In the genomic region with DNA sequence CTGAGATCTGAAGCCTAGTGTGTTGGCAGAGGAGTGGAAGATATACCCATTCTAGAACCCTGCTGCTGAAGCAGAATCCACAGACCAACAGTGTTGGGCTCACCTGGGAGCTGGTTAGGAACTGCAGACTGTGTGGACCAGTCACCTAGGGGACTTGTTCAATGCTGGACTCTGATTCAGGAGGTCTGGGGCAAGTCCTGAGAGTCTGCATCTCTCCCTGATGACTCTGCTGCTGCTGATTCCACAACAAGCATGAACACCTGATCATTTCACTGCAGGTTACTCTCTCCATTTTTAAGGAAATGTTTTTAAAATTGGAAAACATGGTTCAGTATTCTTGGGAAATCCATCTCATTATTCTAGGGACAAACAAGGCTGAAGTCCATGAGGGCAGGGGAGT, we compare ENCODE assay signal across 23 cellular contexts.
"Had no signal": no experiment of that assay in that cellular context is flagged by ENCODE, and none has a peak within 500 bp of the region (broad histone marks: within the 10 kb centered on the region; RNA-seq: fewer than 3 reads in every experiment).

No MANE protein-coding gene starts in this region.

- H3K27me3 ChIP-seq: ascending aorta had no signal

- H3K36me3 ChIP-seq: ascending aorta had no signal

- H3K4me3 ChIP-seq: ascending aorta had no signal

- H3K27ac Mint-ChIP-seq: activated CD4-positive, alpha-beta T cell treated with anti-CD3 and anti-CD28 coated beads, Interleukin-2, amount 10 ng/mL, durations not matched to agents 24 days and 14 days; activated CD8-positive, alpha-beta T cell treated with anti-CD3 and anti-CD28 coated beads for 36 hours; activated naive CD4-positive, alpha-beta T cell treated with anti-CD3 and anti-CD28 coated beads, Interleukin-2, amount 50 U/mL, for 24 hours; activated naive CD8-positive, alpha-beta T cell treated with anti-CD3 and anti-CD28 coated beads, Interleukin-2, amount 10 ng/mL, durations not matched to agents 7 days and 5 days; activated T-cell treated with anti-CD3 and anti-CD28 coated beads, Interleukin-2, amount 50 U/mL, for 24 hours; activated T-helper 2 cell treated with anti-CD3 and anti-CD28 coated beads, Interferon-gamma antibody, Interleukin-2, Interleukin-4, amounts not matched to agents 10 μg/mL and 5 μg/mL and 100 μg/mL, durations not matched to agents 14 hours and 24 hours and 36 hours had no signal

- H3K9me3 ChIP-seq: ascending aorta had no signal

- H3K4me1 Mint-ChIP-seq: activated CD4-positive, alpha-beta T cell treated with anti-CD3 and anti-CD28 coated beads, Interleukin-2, amount 10 ng/mL, durations not matched to agents 24 days and 14 days; activated naive CD4-positive, alpha-beta T cell treated with anti-CD3 and anti-CD28 coated beads, Interleukin-2, amount 50 U/mL, for 24 hours; activated naive CD8-positive, alpha-beta T cell treated with anti-CD3 and anti-CD28 coated beads, Interleukin-2, amount 10 ng/mL, durations not matched to agents 7 days and 5 days had no signal

- H3K4me1 ChIP-seq: ascending aorta had no signal

- DNase-seq: activated CD4-positive, alpha-beta T cell treated with anti-CD3 and anti-CD28 coated beads, Interleukin-2, amount 10 ng/mL, durations not matched to agents 24 days and 14 days; activated CD4-positive, alpha-beta T cell treated with anti-CD3 and anti-CD28 coated beads, Interleukin-2, amount 50 U/mL, for 4 hours; activated CD8-positive, alpha-beta T cell treated with anti-CD3 and anti-CD28 coated beads for 36 hours; activated gamma-delta T cell; activated naive CD4-positive, alpha-beta T cell treated with Interleukin-2 at 50 U/mL for 16 hours; activated naive CD8-positive, alpha-beta T cell treated with anti-CD3 and anti-CD28 coated beads, Interleukin-2, amount 10 ng/mL, durations not matched to agents 7 days and 5 days; activated T-cell treated with anti-CD3 and anti-CD28 coated beads, Interleukin-2, amount 50 U/mL, for 24 hours; amygdala; caudate nucleus; Kasumi-1; KG1; MM.1S; NCI-H1092 treated with DMSO at 0.1 percent for 48 hours; NCI-H1417; NCI-H187 treated with DMSO at 0.1 percent for 48 hours; NCI-H2227 treated with DMSO at 0.1 percent for 48 hours; NCI-H526 treated with DMSO at 0.1 percent for 48 hours; NCI-H774; Right ventricle myocardium superior; T1000 had no signal

- H3K9me3 Mint-ChIP-seq: activated CD8-positive, alpha-beta T cell treated with anti-CD3 and anti-CD28 coated beads for 36 hours; activated naive CD4-positive, alpha-beta T cell treated with anti-CD3 and anti-CD28 coated beads, Interleukin-2, amount 50 U/mL, for 24 hours; activated naive CD8-positive, alpha-beta T cell treated with anti-CD3 and anti-CD28 coated beads, Interleukin-2, amount 10 ng/mL, durations not matched to agents 7 days and 5 days; activated T-cell treated with anti-CD3 and anti-CD28 coated beads, Interleukin-2, amount 50 U/mL, for 24 hours; activated T-helper 2 cell treated with anti-CD3 and anti-CD28 coated beads, Interferon-gamma antibody, Interleukin-2, Interleukin-4, amounts not matched to agents 10 μg/mL and 5 μg/mL and 100 μg/mL, durations not matched to agents 14 hours and 24 hours and 36 hours had no signal

- H3K27me3 Mint-ChIP-seq: activated CD4-positive, alpha-beta T cell treated with anti-CD3 and anti-CD28 coated beads, Interleukin-2, amount 10 ng/mL, durations not matched to agents 24 days and 14 days; activated CD8-positive, alpha-beta T cell treated with anti-CD3 and anti-CD28 coated beads for 36 hours; activated naive CD4-positive, alpha-beta T cell treated with anti-CD3 and anti-CD28 coated beads, Interleukin-2, amount 50 U/mL, for 24 hours; activated naive CD8-positive, alpha-beta T cell treated with anti-CD3 and anti-CD28 coated beads, Interleukin-2, amount 10 ng/mL, durations not matched to agents 7 days and 5 days; activated T-cell treated with anti-CD3 and anti-CD28 coated beads, Interleukin-2, amount 50 U/mL, for 24 hours had no signal

- H3K36me3 Mint-ChIP-seq: activated naive CD4-positive, alpha-beta T cell treated with anti-CD3 and anti-CD28 coated beads, Interleukin-2, amount 50 U/mL, for 24 hours; activated naive CD8-positive, alpha-beta T cell treated with anti-CD3 and anti-CD28 coated beads, Interleukin-2, amount 10 ng/mL, durations not matched to agents 7 days and 5 days had no signal

- H3K4me3 Mint-ChIP-seq: activated CD4-positive, alpha-beta T cell treated with anti-CD3 and anti-CD28 coated beads, Interleukin-2, amount 10 ng/mL, durations not matched to agents 24 days and 14 days; activated CD8-positive, alpha-beta T cell treated with anti-CD3 and anti-CD28 coated beads for 36 hours; activated naive CD4-positive, alpha-beta T cell treated with anti-CD3 and anti-CD28 coated beads, Interleukin-2, amount 50 U/mL, for 24 hours; activated naive CD8-positive, alpha-beta T cell treated with anti-CD3 and anti-CD28 coated beads, Interleukin-2, amount 10 ng/mL, durations not matched to agents 7 days and 5 days; activated T-cell treated with anti-CD3 and anti-CD28 coated beads, Interleukin-2, amount 50 U/mL, for 24 hours had no signal

- H3K27ac ChIP-seq: ascending aorta had no signal
